Comparison of ENCODE assay signal across 1 cellular context in the genomic region with DNA sequence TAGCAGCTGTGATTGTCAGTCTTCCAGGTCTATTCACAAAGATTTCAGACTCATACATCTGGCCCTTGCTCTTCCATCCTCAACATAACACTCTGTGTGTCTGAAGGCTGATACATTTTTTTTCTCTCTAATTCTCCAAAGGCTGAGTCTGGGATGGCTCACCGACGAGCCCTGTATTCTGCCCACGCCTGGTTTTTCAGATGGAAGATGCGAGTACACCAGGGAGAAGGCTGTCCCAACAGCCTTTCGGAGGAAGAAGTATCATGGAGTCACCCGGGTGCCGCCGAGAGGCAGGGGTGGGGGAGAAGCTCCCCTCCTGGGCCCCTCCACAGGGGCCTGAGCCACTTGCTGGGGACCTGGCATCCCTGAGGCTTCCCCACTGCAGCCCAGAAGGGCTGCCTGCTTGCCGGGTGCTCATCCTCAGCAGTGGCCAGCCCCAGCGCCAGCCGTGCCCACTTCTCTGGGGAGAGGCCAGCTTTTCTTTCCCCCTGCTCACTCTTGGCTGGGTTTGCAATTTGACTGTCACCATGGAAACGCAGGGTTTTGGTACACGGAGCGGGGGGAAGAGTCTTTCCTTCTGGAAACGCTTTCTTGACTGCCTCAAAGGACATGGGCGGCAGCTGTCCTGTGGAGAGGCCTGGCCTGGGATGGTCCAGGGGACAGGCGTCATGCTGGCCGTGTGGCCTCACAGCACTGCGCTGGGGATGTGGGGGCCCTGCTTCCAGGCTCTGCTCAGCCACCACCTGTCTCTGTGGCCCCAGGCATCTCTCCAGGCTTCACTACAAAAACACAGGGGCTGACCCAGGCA.
TF ChIP-seq lines count a peak whose summit lies in the region.

No MANE protein-coding gene starts in this region.

TF ChIP-seq in WTC11, 78 proteins besides CTCF, POLR2A, EP300 and RAD21 (continued from another document):
- TF ChIP-seq, protein P1, sequence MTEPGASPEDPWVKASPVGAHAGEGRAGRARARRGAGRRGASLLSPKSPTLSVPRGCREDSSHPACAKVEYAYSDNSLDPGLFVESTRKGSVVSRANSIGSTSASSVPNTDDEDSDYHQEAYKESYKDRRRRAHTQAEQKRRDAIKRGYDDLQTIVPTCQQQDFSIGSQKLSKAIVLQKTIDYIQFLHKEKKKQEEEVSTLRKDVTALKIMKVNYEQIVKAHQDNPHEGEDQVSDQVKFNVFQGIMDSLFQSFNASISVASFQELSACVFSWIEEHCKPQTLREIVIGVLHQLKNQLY (CRISPR knock-in tag; IDR thresholded peaks at IDR 0.05) = no peak
- no peak for TF ChIP-seq ZNF317 (CRISPR knock-in tag; IDR thresholded peaks at IDR 0.05; ENCODE audit: borderline replicate concordance, low read depth)
